12 cellular contexts compared by ENCODE assay signal in genomic region chr14:95530461-95531170, GRCh38. TPM values are rescaled to one million over a fixed set of nuclear protein-coding genes. Genes with fewer than 3 reads are reported as not detected.
DNase-seq lines count a peak whose midpoint lies in the region; TF ChIP-seq lines count a peak whose summit lies in the region.
"Had no signal": no experiment of that assay in that cellular context is flagged by ENCODE, and none has a peak within 500 bp of the region (broad histone marks: within the 10 kb centered on the region; RNA-seq: fewer than 3 reads in every experiment).

No MANE protein-coding gene starts in this region.

- H3F3A ChIP-seq in GM23248 (ENCODE audit: insufficient read depth): peaks cover 54% of the 10 kb centered on the region

- H3K9me2 ChIP-seq in GM23248 (ENCODE audit: insufficient read depth): no peaks in the 10 kb centered on the region

- H3K36me3 Mint-ChIP-seq in chondrocyte (ENCODE audit: low read depth): no peaks in the 10 kb centered on the region

- no peak overlapping the region for H3K4ac ChIP-seq in neuronal stem cell (ENCODE audit: low read length)

- H2BK5ac ChIP-seq in neuronal stem cell (ENCODE audit: low read length): no peak overlapping the region

- peak overlapping the region; percentile 83; the same call in 1 of the 2 replicates for H3K4me3 ChIP-seq in GM23248
- H3K4me3 ChIP-seq in SJSA1: no peak overlapping the region
- no peak overlapping the region for H3K4me3 ChIP-seq in neuronal stem cell (ENCODE audit: low read length in 2 of 2)
- H3K4me3 ChIP-seq: thyroid gland had no signal

- H2AFZ ChIP-seq in GM23248 (no peak overlapping the region), neuronal stem cell (ENCODE audit: low read length) (no peak overlapping the region)

- H3K36me3 ChIP-seq in GM23248 (ENCODE audit: low read depth) (no peaks in the 10 kb centered on the region; the same call in 1 of the 2 replicates), SJSA1 (peaks cover 31% of the 10 kb centered on the region), neuronal stem cell (replicated peaks in 1 of 2; ENCODE audit: control insufficient read depth in 2 of 2, insufficient read depth in 2 of 2, low read length in 2 of 2) (peaks cover 2 to 42% of the 10 kb centered on the region in 2 donors)
- H3K36me3 ChIP-seq: thyroid gland had no signal

- H3K27ac Mint-ChIP-seq in chondrocyte (ENCODE audit: unreplicated experiment): peak overlapping the region; percentile 88

- no peak overlapping the region for H2BK15ac ChIP-seq in neuronal stem cell (ENCODE audit: low read length)

- H3K27ac ChIP-seq in GM23248: no peak overlapping the region; the same call in 1 of the 2 replicates
- peak overlapping the region; percentile 29; the same call in 1 of the 2 replicates for H3K27ac ChIP-seq in SJSA1
- no peak overlapping the region for H3K27ac ChIP-seq in neuronal stem cell (replicated peaks; ENCODE audit: low read length)
- H3K27ac ChIP-seq: KMS-11, thyroid gland, VCaP had no signal

- H3K4me1 ChIP-seq in GM23248 (ENCODE audit: insufficient read depth) (peaks cover 55% of the 10 kb centered on the region), SJSA1 (replicated peaks) (peaks cover 47% of the 10 kb centered on the region), neuronal stem cell (ENCODE audit: control insufficient read depth in 2 of 2, insufficient read depth in 1 of 2, low read depth in 1 of 2, low read length in 2 of 2) (peaks cover 5 to 13% of the 10 kb centered on the region in 2 donors)

- peaks cover 84% of the 10 kb centered on the region for H3K79me2 ChIP-seq in GM23248 (ENCODE audit: insufficient read depth)

- H2AK5ac ChIP-seq in neuronal stem cell (ENCODE audit: low read depth, low read length): no peak overlapping the region

- H3K4me1 Mint-ChIP-seq in chondrocyte (ENCODE audit: low read depth): peaks cover 75% of the 10 kb centered on the region

- in situ Hi-C loops in GM23248 (cut with MboI): loop anchor here (25.0 kb wide), 1 partner anchor 757 kb away; no protein-coding TSS in a partner anchor

- H3K4me3 Mint-ChIP-seq in chondrocyte (ENCODE audit: unreplicated experiment): no peak overlapping the region

- 51 to 52% methylated on average over 9 of the region's 9 CpGs for WGBS in GM23248 (ENCODE audit: low coverage in 1 of 2, low lambda C conversion rate in 2 of 2, missing lambda C conversion rate in 2 of 2), 2 experiments
- no CpG with 5 or more reads among the region's 9 CpGs for WGBS in neuronal stem cell (ENCODE audit: extremely low coverage in 2 of 2, insufficient read length in 2 of 2, insufficient replicate concordance in 1 of 2), 2 donors

- peak overlapping the region; percentile 98 for H3K4me2 ChIP-seq in GM23248 (ENCODE audit: unreplicated experiment)
- no peak overlapping the region for H3K4me2 ChIP-seq in neuronal stem cell (ENCODE audit: insufficient read depth, low read length, poor library complexity, severe bottlenecking)

- H4K8ac ChIP-seq in neuronal stem cell (ENCODE audit: low read depth, low read length): no peak overlapping the region

- H3K14ac ChIP-seq in neuronal stem cell (ENCODE audit: low read length): no peak overlapping the region

- H3K9me3 ChIP-seq in GM23248 (ENCODE audit: low read depth): no peaks in the 10 kb centered on the region
- H3K9me3 ChIP-seq in SJSA1 (replicated peaks): no peaks in the 10 kb centered on the region
- H3K9me3 ChIP-seq in neuronal stem cell (replicated peaks in 1 of 2; ENCODE audit: control insufficient read depth in 2 of 2, insufficient read depth in 1 of 2, low read depth in 1 of 2, low read length in 2 of 2): no peaks in the 10 kb centered on the region
- H3K9me3 ChIP-seq: thyroid gland had no signal

- H3K27me3 ChIP-seq in GM23248 (replicated peaks; ENCODE audit: insufficient read depth) (no peaks in the 10 kb centered on the region), SJSA1 (replicated peaks) (no peaks in the 10 kb centered on the region), neuronal stem cell (ENCODE audit: control insufficient read depth in 3 of 3, insufficient read depth in 3 of 3, low read depth in 1 of 3, low read length in 3 of 3) (no peaks in the 10 kb centered on the region)
- H3K27me3 ChIP-seq: thyroid gland had no signal

- H4K91ac ChIP-seq in neuronal stem cell (ENCODE audit: low read depth, low read length, poor library complexity): peak overlapping the region; percentile 5

- H4K20me1 ChIP-seq in GM23248 (ENCODE audit: insufficient read depth): peaks cover 8% of the 10 kb centered on the region; the same call in 1 of the 2 replicates

- no peak overlapping the region for H3K18ac ChIP-seq in neuronal stem cell (ENCODE audit: low read length)

- peaks cover 7% of the 10 kb centered on the region for H3K79me1 ChIP-seq in neuronal stem cell (ENCODE audit: low read depth, low read length)

- no peak overlapping the region for H3K23ac ChIP-seq in neuronal stem cell (ENCODE audit: low read depth, low read length, poor library complexity)

- TF ChIP-seq CTCF in chondrocyte (IDR thresholded peaks at IDR 0.05): no peak

- H2BK12ac ChIP-seq in neuronal stem cell (ENCODE audit: low read length): no peak overlapping the region

- H3K9ac ChIP-seq in GM23248 (no peak overlapping the region), neuronal stem cell (ENCODE audit: low read depth, low read length, poor library complexity) (no peak overlapping the region)
- H3K9ac ChIP-seq: KMS-11 had no signal

- DNase-seq in GM23248 (peak; percentile 64), SJSA1 (ENCODE audit: low read depth in 1 of 2, low spot score in 2 of 2) (no peak), chondrocyte (ENCODE audit: low spot score) (no peak), neuronal stem cell (ENCODE audit: low spot score) (no peak), NCI-H1417 treated with DMSO at 0.1 percent for 48 hours (lab: John Stamatoyannopoulos, UW) (no peak), NCI-H82 (lab: John Stamatoyannopoulos, UW) (no peak), cerebellar cortex (ENCODE audit: low spot score) (no peak)
- DNase-seq: NCI-H2171 treated with DMSO at 0.1 percent for 48 hours; stimulated activated CD4-positive, alpha-beta T cell treated with anti-CD3 and anti-CD28 coated beads, Interleukin-2, amount 100 ng/mL, for 48 hours; thyroid gland had no signal

- H3K27me3 Mint-ChIP-seq in chondrocyte (ENCODE audit: low read depth): no peaks in the 10 kb centered on the region

- H2BK120ac ChIP-seq in neuronal stem cell (ENCODE audit: low read depth, low read length): no peak overlapping the region

- H3K9me3 Mint-ChIP-seq in chondrocyte (ENCODE audit: low read depth): no peaks in the 10 kb centered on the region

RNA-seq across cellular contexts. Expression of gene GLRX5, which starts 4.2 kb away (rescaled TPM):
- 38.6 and 46.0 TPM in 2 replicates for total RNA-seq in GM23248 (2014; rRNA removed; shearing (Covaris generic))
- polyA plus RNA-seq in GM23248 (2016; fragmentation: Nextera tagmentation; extraction: Ambion mirVana): 48.7 and 48.9 TPM in 2 replicates
- total RNA-seq in SJSA1 (2014; rRNA removed; shearing (Covaris generic)): 56.2 and 82.3 TPM in 2 replicates
- total RNA-seq in chondrocyte: 30.9 to 38.9 TPM (median 33.4 TPM) in 3 replicates
- 77.4 TPM for polyA plus RNA-seq in neuronal stem cell (2013, experiment 1 of 2)
- 74.7 TPM for polyA plus RNA-seq in neuronal stem cell (2013, experiment 2 of 2)

RNA-seq across cellular contexts. Expression of gene SYNE3, which starts 14.2 kb away (rescaled TPM):
- total RNA-seq in GM23248 (2014; rRNA removed; shearing (Covaris generic)): 3.8 and 4.8 TPM in 2 replicates
- 1.2 TPM in 2 replicates for polyA plus RNA-seq in GM23248 (2016; fragmentation: Nextera tagmentation; extraction: Ambion mirVana)
- total RNA-seq in SJSA1 (2014; rRNA removed; shearing (Covaris generic)): 8.3 and 11.5 TPM in 2 replicates
- total RNA-seq in chondrocyte: 21.4 to 22.3 TPM (median 22.0 TPM) in 3 replicates
- polyA plus RNA-seq in neuronal stem cell (2013, experiment 1 of 2): 0.06 TPM
- 0.07 TPM for polyA plus RNA-seq in neuronal stem cell (2013, experiment 2 of 2)
